1 cellular context compared by ENCODE assay signal in the genomic region with DNA sequence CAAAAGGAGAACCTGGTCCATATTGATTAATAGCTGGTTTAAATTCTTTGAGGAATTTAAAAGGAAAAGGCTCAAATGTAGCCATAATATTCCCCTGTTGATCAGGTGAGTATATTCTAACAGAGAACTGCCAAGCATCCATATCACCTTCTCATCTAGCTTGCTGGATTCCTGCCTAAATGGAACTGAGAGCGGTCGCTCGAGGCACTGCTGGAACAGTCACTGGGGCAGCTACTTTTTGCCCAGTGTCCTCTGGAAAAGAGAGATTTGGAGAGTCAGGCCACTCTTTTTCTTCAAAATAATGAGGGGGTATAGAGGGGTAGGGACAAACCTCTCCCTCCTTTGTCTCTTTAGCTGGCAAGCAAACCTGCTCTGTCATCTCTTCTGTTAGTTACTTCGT.
TF ChIP-seq lines count a peak whose summit lies in the region.

No MANE protein-coding gene starts in this region.

TF ChIP-seq in GM23338, 12 proteins besides CTCF, POLR2A, EP300 and RAD21 (continued from another document):
- no peak for TF ChIP-seq EZH2 (IDR thresholded peaks at IDR 0.05; ENCODE audit: low read depth, unreplicated experiment)
- TF ChIP-seq, protein P1, sequence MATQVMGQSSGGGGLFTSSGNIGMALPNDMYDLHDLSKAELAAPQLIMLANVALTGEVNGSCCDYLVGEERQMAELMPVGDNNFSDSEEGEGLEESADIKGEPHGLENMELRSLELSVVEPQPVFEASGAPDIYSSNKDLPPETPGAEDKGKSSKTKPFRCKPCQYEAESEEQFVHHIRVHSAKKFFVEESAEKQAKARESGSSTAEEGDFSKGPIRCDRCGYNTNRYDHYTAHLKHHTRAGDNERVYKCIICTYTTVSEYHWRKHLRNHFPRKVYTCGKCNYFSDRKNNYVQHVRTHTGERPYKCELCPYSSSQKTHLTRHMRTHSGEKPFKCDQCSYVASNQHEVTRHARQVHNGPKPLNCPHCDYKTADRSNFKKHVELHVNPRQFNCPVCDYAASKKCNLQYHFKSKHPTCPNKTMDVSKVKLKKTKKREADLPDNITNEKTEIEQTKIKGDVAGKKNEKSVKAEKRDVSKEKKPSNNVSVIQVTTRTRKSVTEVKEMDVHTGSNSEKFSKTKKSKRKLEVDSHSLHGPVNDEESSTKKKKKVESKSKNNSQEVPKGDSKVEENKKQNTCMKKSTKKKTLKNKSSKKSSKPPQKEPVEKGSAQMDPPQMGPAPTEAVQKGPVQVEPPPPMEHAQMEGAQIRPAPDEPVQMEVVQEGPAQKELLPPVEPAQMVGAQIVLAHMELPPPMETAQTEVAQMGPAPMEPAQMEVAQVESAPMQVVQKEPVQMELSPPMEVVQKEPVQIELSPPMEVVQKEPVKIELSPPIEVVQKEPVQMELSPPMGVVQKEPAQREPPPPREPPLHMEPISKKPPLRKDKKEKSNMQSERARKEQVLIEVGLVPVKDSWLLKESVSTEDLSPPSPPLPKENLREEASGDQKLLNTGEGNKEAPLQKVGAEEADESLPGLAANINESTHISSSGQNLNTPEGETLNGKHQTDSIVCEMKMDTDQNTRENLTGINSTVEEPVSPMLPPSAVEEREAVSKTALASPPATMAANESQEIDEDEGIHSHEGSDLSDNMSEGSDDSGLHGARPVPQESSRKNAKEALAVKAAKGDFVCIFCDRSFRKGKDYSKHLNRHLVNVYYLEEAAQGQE (IDR thresholded peaks at IDR 0.05; ENCODE audit: unreplicated experiment), result no peak
- TF ChIP-seq, protein P2, sequence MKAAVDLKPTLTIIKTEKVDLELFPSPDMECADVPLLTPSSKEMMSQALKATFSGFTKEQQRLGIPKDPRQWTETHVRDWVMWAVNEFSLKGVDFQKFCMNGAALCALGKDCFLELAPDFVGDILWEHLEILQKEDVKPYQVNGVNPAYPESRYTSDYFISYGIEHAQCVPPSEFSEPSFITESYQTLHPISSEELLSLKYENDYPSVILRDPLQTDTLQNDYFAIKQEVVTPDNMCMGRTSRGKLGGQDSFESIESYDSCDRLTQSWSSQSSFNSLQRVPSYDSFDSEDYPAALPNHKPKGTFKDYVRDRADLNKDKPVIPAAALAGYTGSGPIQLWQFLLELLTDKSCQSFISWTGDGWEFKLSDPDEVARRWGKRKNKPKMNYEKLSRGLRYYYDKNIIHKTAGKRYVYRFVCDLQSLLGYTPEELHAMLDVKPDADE (IDR thresholded peaks at IDR 0.05), result no peak
- TF ChIP-seq POLR2AphosphoS5 (IDR thresholded peaks at IDR 0.05; ENCODE audit: low read depth), result no peak
- no peak for TF ChIP-seq EZH2phosphoT487 (IDR thresholded peaks at IDR 0.05; ENCODE audit: unreplicated experiment)
- TF ChIP-seq JUNB (IDR thresholded peaks at IDR 0.05; ENCODE audit: unreplicated experiment), result no peak
TF ChIP-seq in GM23338: peak in this region for 0.
